8 cellular contexts compared by ENCODE assay signal in the genomic region with DNA sequence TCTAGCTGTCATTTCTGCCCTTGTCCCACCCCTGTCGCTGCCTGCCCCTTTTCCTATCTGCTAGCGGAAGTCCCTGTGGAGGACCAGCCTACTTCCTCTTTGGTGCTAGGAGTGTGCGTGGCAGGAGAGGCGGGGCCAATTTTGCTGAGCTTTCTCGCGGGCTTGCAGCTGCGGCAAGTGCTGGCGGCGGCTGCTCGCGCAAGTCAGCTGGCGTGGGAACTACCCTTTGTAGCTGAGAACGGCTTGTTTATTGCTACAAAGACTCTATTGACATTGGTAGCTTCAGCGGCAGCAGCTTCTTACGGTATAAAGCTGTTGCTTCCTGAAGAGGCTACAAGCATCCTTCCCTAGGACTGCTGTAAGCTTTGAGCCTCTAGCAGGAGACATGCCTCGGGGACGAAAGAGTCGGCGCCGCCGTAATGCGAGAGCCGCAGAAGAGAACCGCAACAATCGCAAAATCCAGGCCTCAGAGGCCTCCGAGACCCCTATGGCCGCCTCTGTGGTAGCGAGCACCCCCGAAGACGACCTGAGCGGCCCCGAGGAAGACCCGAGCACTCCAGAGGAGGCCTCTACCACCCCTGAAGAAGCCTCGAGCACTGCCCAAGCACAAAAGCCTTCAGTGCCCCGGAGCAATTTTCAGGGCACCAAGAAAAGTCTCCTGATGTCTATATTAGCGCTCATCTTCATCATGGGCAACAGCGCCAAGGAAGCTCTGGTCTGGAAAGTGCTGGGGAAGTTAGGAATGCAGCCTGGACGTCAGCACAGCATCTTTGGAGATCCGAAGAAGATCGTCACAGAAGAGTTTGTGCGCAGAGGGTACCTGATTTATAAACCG. TPM values are rescaled to one million over a fixed set of nuclear protein-coding genes. Genes with fewer than 3 reads are reported as not detected.
A peak's percentile ranks its signal among the peaks of the same experiment; 100 is the strongest.
DNase-seq lines count a peak whose midpoint lies in the region; ATAC-seq and TF ChIP-seq lines count a peak whose summit lies in the region.

A gene with protein sequence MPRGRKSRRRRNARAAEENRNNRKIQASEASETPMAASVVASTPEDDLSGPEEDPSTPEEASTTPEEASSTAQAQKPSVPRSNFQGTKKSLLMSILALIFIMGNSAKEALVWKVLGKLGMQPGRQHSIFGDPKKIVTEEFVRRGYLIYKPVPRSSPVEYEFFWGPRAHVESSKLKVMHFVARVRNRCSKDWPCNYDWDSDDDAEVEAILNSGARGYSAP (plus strand): TSS at position 138 of the 835 bp plus-strand sequence. CDS start 248 bp downstream, at position 386.

- H3K9me3 ChIP-seq in left ventricle myocardium inferior (replicated peaks) = no peaks in the 10 kb centered on the region
- no peaks in the 10 kb centered on the region for H3K9me3 ChIP-seq in prostate gland
- H3K9me3 ChIP-seq in upper lobe of right lung = no peaks in the 10 kb centered on the region

- H3K4me1 ChIP-seq in left ventricle myocardium inferior (peaks cover 17% of the 10 kb centered on the region), prostate gland (replicated peaks) (no peaks in the 10 kb centered on the region), upper lobe of right lung (no peaks in the 10 kb centered on the region)

- H3K27ac ChIP-seq in left ventricle myocardium inferior (replicated peaks) (peak within 1 kb of the TSS; percentile 88), prostate gland (peak within 1 kb of the TSS; percentile 72 to 77), upper lobe of right lung (peak within 1 kb of the TSS; percentile 81)

- peak; percentile 46 for TF ChIP-seq POLR2A in prostate gland (IDR thresholded peaks at IDR 0.05)

- H3K36me3 ChIP-seq in H7 (replicated peaks; ENCODE audit: control insufficient read depth, insufficient read depth, low read length) (no peaks in the 10 kb centered on the region), left ventricle myocardium inferior (no peaks in the 10 kb centered on the region), prostate gland (no peaks in the 10 kb centered on the region), upper lobe of right lung (no peaks in the 10 kb centered on the region)

- peak; percentile 99 for ATAC-seq in upper lobe of right lung

- WGBS in prostate gland = 0% methylated on average over 19 of the region's 42 CpGs

- H3K4me3 ChIP-seq in H7 (ENCODE audit: insufficient read depth, low read depth, low read length) = peak within 1 kb of the TSS; percentile 65
- peak within 1 kb of the TSS; percentile 79 for H3K4me3 ChIP-seq in left ventricle myocardium inferior
- H3K4me3 ChIP-seq in prostate gland = peak within 1 kb of the TSS; percentile 42 to 44
- peak within 1 kb of the TSS; percentile 70 for H3K4me3 ChIP-seq in upper lobe of right lung

- H3K27me3 ChIP-seq in H7 (ENCODE audit: control insufficient read depth, insufficient read depth, low read length) (no peaks in the 10 kb centered on the region), left ventricle myocardium inferior (ENCODE audit: low read depth) (no peaks in the 10 kb centered on the region), prostate gland (replicated peaks; ENCODE audit: insufficient read depth) (no peaks in the 10 kb centered on the region), upper lobe of right lung (no peaks in the 10 kb centered on the region)

- intact Hi-C loops in left ventricle myocardium inferior (cut with micrococcal nuclease) = no loop called here
- intact Hi-C loops in prostate gland (cut with DNase I) = no loop called here
- intact Hi-C loops in upper lobe of right lung (cut with DNase I) = no loop called here

- TF ChIP-seq CTCF in left ventricle myocardium inferior (IDR thresholded peaks at IDR 0.05; ENCODE audit: borderline replicate concordance) (no peak), prostate gland (IDR thresholded peaks at IDR 0.05) (no peak), upper lobe of right lung (IDR thresholded peaks at IDR 0.05) (no peak)

- DNase-seq in GM03348 (ENCODE audit: low spot score) (peak; percentile 84), H7 (peak; percentile 54), NAMALWA (ENCODE audit: low spot score) (peak; percentile 21), T-helper 2 cell (peak; percentile 42 to 90 (median 70)), amygdala (lab: John Stamatoyannopoulos, UW) (peak in 55 of 56 donors; percentile 1 to 93 (median 82)), left ventricle myocardium inferior (peak; percentile 84), prostate gland (ENCODE audit: low spot score) (peak; percentile 73), upper lobe of right lung (peak; percentile 88)

RNA-seq across cellular contexts. Expression of the gene that starts here (rescaled TPM):
- total RNA-seq in H7 (2014; rRNA removed; shearing (Covaris generic)) = 18.0 and 18.4 TPM in 2 replicates
- total RNA-seq in left ventricle myocardium inferior (10.7 TPM), prostate gland (10 to 100 TPM; 38.3 to 97.9 TPM), upper lobe of right lung (27.2 TPM)

Comparison
In these comparisons a context has a peak if more than half of its experiments do, and no peak if none do; other contexts are left out.
1. Peak in every context shown above with its lines: DNase-seq, ATAC-seq, H3K4me3 ChIP-seq and H3K27ac ChIP-seq.
2. DNase-seq: peak in every context shown above with its lines; median percentile 88 in upper lobe of right lung; 84 in GM03348; 84 in left ventricle myocardium inferior; 82 in amygdala; 73 in prostate gland; 70 in T-helper 2 cell; 54 in H7; 21 in NAMALWA.